12 cellular contexts compared by ENCODE assay signal in genomic region chr2:37645363-37645762, GRCh38. TPM values are rescaled to one million over a fixed set of nuclear protein-coding genes. Genes with fewer than 3 reads are reported as not detected.
DNase-seq lines count a peak whose midpoint lies in the region; TF ChIP-seq lines count a peak whose summit lies in the region.
"Had no signal": no experiment of that assay in that cellular context is flagged by ENCODE, and none has a peak within 500 bp of the region (broad histone marks: within the 10 kb centered on the region; RNA-seq: fewer than 3 reads in every experiment).

No MANE protein-coding gene starts in this region.

- H3K36me3 Mint-ChIP-seq in T-helper 2 cell treated with Interferon-gamma antibody and Interleukin-4, amounts not matched to agents 5 μg/mL and 100 μg/mL, for 36 hours (ENCODE audit: low read depth) = peaks cover 69% of the 10 kb centered on the region

- no peaks in the 10 kb centered on the region for H3K27me3 Mint-ChIP-seq in T-helper 2 cell treated with Interferon-gamma antibody and Interleukin-4, amounts not matched to agents 5 μg/mL and 100 μg/mL, for 36 hours (ENCODE audit: low read depth)

- peak overlapping the region; percentile 51 for H3K4me3 Mint-ChIP-seq in T-helper 2 cell treated with Interferon-gamma antibody and Interleukin-4, amounts not matched to agents 5 μg/mL and 100 μg/mL, for 36 hours

- H3K4me1 Mint-ChIP-seq in T-helper 2 cell treated with Interferon-gamma antibody and Interleukin-4, amounts not matched to agents 5 μg/mL and 100 μg/mL, for 36 hours (ENCODE audit: low read depth) = peaks cover 26% of the 10 kb centered on the region

- peak overlapping the region; percentile 80 for H3K27ac Mint-ChIP-seq in T-helper 2 cell treated with Interferon-gamma antibody and Interleukin-4, amounts not matched to agents 5 μg/mL and 100 μg/mL, for 36 hours

- H3K9me3 Mint-ChIP-seq in T-helper 2 cell treated with Interferon-gamma antibody and Interleukin-4, amounts not matched to agents 5 μg/mL and 100 μg/mL, for 36 hours = peaks cover 29% of the 10 kb centered on the region

- DNase-seq in A172 (ENCODE audit: low spot score) (peak; percentile 68), H4 (ENCODE audit: low spot score) (peak; percentile 3), fibroblast of mammary gland (ENCODE audit: low read depth) (peak; percentile 89), NCI-H1694 (lab: John Stamatoyannopoulos, UW) (no peak), GF-D8 (lab: John Stamatoyannopoulos, UW) (no peak)
- no peak for DNase-seq in T-helper 2 cell treated with Interferon-gamma antibody and Interleukin-4, amounts not matched to agents 5 μg/mL and 100 μg/mL, for 36 hours (ENCODE audit: low spot score)
- no peak for DNase-seq in activated effector memory CD4-positive, alpha-beta T cell treated with anti-CD3 and anti-CD28 coated beads, Interleukin-2, amount 50 U/mL, for 16 hours
- no peak for DNase-seq in stimulated activated CD4-positive, alpha-beta T cell treated with anti-CD3 and anti-CD28 coated beads, Interleukin-1b, Interleukin-23, amount 100 ng/mL, for 48 hours
- DNase-seq: amniotic stem cell, NCI-H1417 treated with DMSO at 0.1 percent for 48 hours had no signal

- no peak overlapping the region for H3K4me3 ChIP-seq in fibroblast of mammary gland (ENCODE audit: control insufficient read depth, low read depth, low read length)
- H3K4me3 ChIP-seq: right atrium auricular region, SK-N-MC had no signal

- no peak for TF ChIP-seq CTCF in fibroblast of mammary gland (conservative IDR thresholded peaks at IDR 0.05; ENCODE audit: control insufficient read depth, insufficient read depth, low read depth, low read length)

RNA-seq across cellular contexts. Expression of gene CDC42EP3, which starts 26.1 kb away (rescaled TPM):
- 66.8 and 71.5 TPM in 2 replicates for total RNA-seq in A172 (2014; rRNA removed; shearing (Covaris generic))
- 4.1 and 8.5 TPM in 2 replicates for total RNA-seq in H4 (2014; rRNA removed; shearing (Covaris generic))

Comparison
In these comparisons a context has a peak if more than half of its experiments do, and no peak if none do; other contexts are left out.
1. DNase-seq: peak in A172 (single experiment), H4 (single experiment) and fibroblast of mammary gland (single experiment); none in T-helper 2 cell treated with Interferon-gamma antibody and Interleukin-4, amounts not matched to agents 5 μg/mL and 100 μg/mL, for 36 hours (single experiment), NCI-H1694 (single experiment), GF-D8 (single experiment), activated effector memory CD4-positive, alpha-beta T cell treated with anti-CD3 and anti-CD28 coated beads, Interleukin-2, amount 50 U/mL, for 16 hours (single experiment) and stimulated activated CD4-positive, alpha-beta T cell treated with anti-CD3 and anti-CD28 coated beads, Interleukin-1b, Interleukin-23, amount 100 ng/mL, for 48 hours (single experiment).